In genomic region chr9:29212590-29213373, GRCh38 we compare ENCODE assay signal across 8 cellular contexts. TPM values are rescaled to one million over a fixed set of nuclear protein-coding genes. Genes with fewer than 3 reads are reported as not detected.
DNase-seq lines count a peak whose midpoint lies in the region; ATAC-seq and TF ChIP-seq lines count a peak whose summit lies in the region.

No MANE protein-coding gene starts in this region.

- H3K27me3 ChIP-seq in body of pancreas (peaks cover 0 to 41% of the 10 kb centered on the region in 2 donors), mononuclear cell (ENCODE audit: insufficient read depth, low read length) (peaks cover 68% of the 10 kb centered on the region), Karpas-422 (ENCODE audit: low read length) (no peaks in the 10 kb centered on the region)

- H4K20me1 ChIP-seq in Karpas-422 (ENCODE audit: insufficient read depth, low read depth, low read length), result no peaks in the 10 kb centered on the region

- TF ChIP-seq CTCF in body of pancreas (IDR thresholded peaks at IDR 0.05), result no peak

- peaks cover 36% of the 10 kb centered on the region for H3K4me1 ChIP-seq in body of pancreas
- H3K4me1 ChIP-seq in mononuclear cell (ENCODE audit: insufficient read depth, low read length), result peaks cover 11% of the 10 kb centered on the region
- no peaks in the 10 kb centered on the region for H3K4me1 ChIP-seq in Karpas-422 (ENCODE audit: low read length)

- no peaks in the 10 kb centered on the region for H3K9me3 ChIP-seq in body of pancreas
- no peaks in the 10 kb centered on the region for H3K9me3 ChIP-seq in mononuclear cell (ENCODE audit: low read depth, low read length)
- peaks cover 24% of the 10 kb centered on the region for H3K9me3 ChIP-seq in Karpas-422 (ENCODE audit: low read length)

- intact Hi-C loops in body of pancreas (cut with DNase I), result no loop called here

- H3K4me2 ChIP-seq in Karpas-422 (ENCODE audit: low read depth, low read length, poor library complexity, severe bottlenecking), result no peak overlapping the region

- no peak for ATAC-seq in body of pancreas
- ATAC-seq in GM21825 (IDR thresholded peaks at IDR 0.05; ENCODE audit: unreplicated experiment), result no peak
- no peak for ATAC-seq in HG03565 (IDR thresholded peaks at IDR 0.05; ENCODE audit: unreplicated experiment)

- 0 to 1% methylated on average over 33 of the region's 33 CpGs for WGBS in body of pancreas, 2 donors

- no peak overlapping the region for H2AFZ ChIP-seq in Karpas-422 (ENCODE audit: low read length)

- TF ChIP-seq POLR2A in body of pancreas (IDR thresholded peaks at IDR 0.05), result no peak

- no peak overlapping the region for H3K9ac ChIP-seq in Karpas-422 (ENCODE audit: low read length)

- H3K4me3 ChIP-seq in body of pancreas (no peak overlapping the region), mononuclear cell (ENCODE audit: low read length) (peak overlapping the region; percentile 23), Karpas-422 (ENCODE audit: low read length) (no peak overlapping the region)

- H3K79me2 ChIP-seq in Karpas-422 (ENCODE audit: low read length), result no peaks in the 10 kb centered on the region

- DNase-seq in GM03348 (ENCODE audit: low spot score), result peak; percentile 7
- DNase-seq in M059J (ENCODE audit: low read depth), result peak; percentile 8
- peak; percentile 21 to 52 (median 28) for DNase-seq in body of pancreas
- DNase-seq in central memory CD4-positive, alpha-beta T cell, result no peak
- no peak for DNase-seq in Karpas-422

- H3K9me2 ChIP-seq in Karpas-422 (replicated peaks; ENCODE audit: insufficient read depth, low read length), result no peaks in the 10 kb centered on the region

- H3K27ac ChIP-seq in body of pancreas, result no peak overlapping the region
- H3K27ac ChIP-seq in Karpas-422 (ENCODE audit: low read length), result no peak overlapping the region

- H3K36me3 ChIP-seq in body of pancreas (replicated peaks in 1 of 2; ENCODE audit: insufficient read depth in 1 of 2, low read depth in 2 of 2) (no peaks in the 10 kb centered on the region), Karpas-422 (ENCODE audit: insufficient read depth, low read length) (no peaks in the 10 kb centered on the region)

RNA-seq across cellular contexts. Expression of gene LINGO2, which starts 0.6 kb away (rescaled TPM):
- total RNA-seq in M059J (2014; rRNA removed; shearing (Covaris generic)), result 0.15 and 0.32 TPM in 2 replicates
- not detected for total RNA-seq in body of pancreas
- 0.52 TPM for total RNA-seq in mononuclear cell
- not detected in 2 replicates for total RNA-seq in Karpas-422 (2014; rRNA removed; shearing (Covaris generic); ENCODE audit: low replicate concordance)

Comparison
In these comparisons a context has a peak if more than half of its experiments do, and no peak if none do; other contexts are left out.
1. DNase-seq: peak in GM03348 (single experiment), M059J (single experiment) and body of pancreas (4 of 4); none in central memory CD4-positive, alpha-beta T cell (single experiment) and Karpas-422 (single experiment).